Comparison of ENCODE assay signal across 9 cellular contexts in genomic region chr5:69367697-69368279, GRCh38. TPM values are rescaled to one million over a fixed set of nuclear protein-coding genes. Genes with fewer than 3 reads are reported as not detected.
DNase-seq lines count a peak whose midpoint lies in the region; ATAC-seq, FAIRE-seq and TF ChIP-seq lines count a peak whose summit lies in the region.
"Had no signal": no experiment of that assay in that cellular context is flagged by ENCODE, and none has a peak within 500 bp of the region (broad histone marks: within the 10 kb centered on the region; RNA-seq: fewer than 3 reads in every experiment).

No MANE protein-coding gene starts in this region.

- TF ChIP-seq RAD21 in HCT116 (IDR thresholded peaks at IDR 0.05; ENCODE audit: low read depth) (no peak), HepG2 (CRISPR knock-in tag; IDR thresholded peaks at IDR 0.05) (no peak)

- RAD21 ChIA-PET in HCT116 (lab: Charles Lee; ENCODE audit: low non-redundant PET in 1 of 2, low total read pairs in 2 of 2, uncharacterized antibody in 2 of 2, unreplicated experiment in 2 of 2), result no interaction called here

- ATAC-seq in HCT116 (no peak), HepG2 (no peak), HG02938 (IDR thresholded peaks at IDR 0.05; ENCODE audit: unreplicated experiment) (no peak)
- no peak for ATAC-seq in activated naive CD4-positive, alpha-beta T cell treated with anti-CD3 and anti-CD28 coated beads, Interleukin-2, amount 50 U/mL, for 72 hours

- 68% methylated on average over 11 of the region's 11 CpGs for WGBS in HepG2 (ENCODE audit: low lambda C conversion rate)

- TF ChIP-seq CTCF in AG04449 (IDR thresholded peaks at IDR 0.05; ENCODE audit: insufficient read depth, low read length, missing control alignments), result no peak
- TF ChIP-seq CTCF in HCT116 (IDR thresholded peaks at IDR 0.05 in 2 of 3, conservative IDR thresholded peaks at IDR 0.05 in 1 of 3; ENCODE audit: borderline replicate concordance in 1 of 3, insufficient read depth in 1 of 3, low read depth in 2 of 3, low read length in 2 of 3), result no peak
- TF ChIP-seq CTCF in HepG2 (CRISPR knock-in tag; IDR thresholded peaks at IDR 0.05), result no peak
- no peak for TF ChIP-seq CTCF in vagina (IDR thresholded peaks at IDR 0.05)

- H3K79me2 ChIP-seq in HCT116 (ENCODE audit: insufficient read depth, low read length) (peaks cover 88% of the 10 kb centered on the region), HepG2 (ENCODE audit: insufficient read depth, low read length) (peaks cover 86% of the 10 kb centered on the region)

- H3K4me3 ChIP-seq in AG04449 (ENCODE audit: low read depth, low read length) (peak overlapping the region; percentile 90), HCT116 (replicated peaks in 1 of 2; ENCODE audit: low read depth in 1 of 2, low read length in 2 of 2) (peak overlapping the region; percentile 79 to 90), HepG2 (replicated peaks in 1 of 3; ENCODE audit: insufficient read depth in 1 of 3, low read depth in 2 of 3, low read length in 3 of 3) (peak overlapping the region; percentile 88 to 99 (median 93)), vagina (peak overlapping the region in 1 of 2 donors; percentile 73)

- POLR2A ChIA-PET in AG04449 (lab: Yijun Ruan, JAX), result no interaction called here
- POLR2A ChIA-PET in HCT116 (lab: Charles Lee), result no interaction called here
- POLR2A ChIA-PET in HepG2 (lab: Yijun Ruan, JAX), result no interaction called here

- H4K20me1 ChIP-seq in HCT116 (ENCODE audit: insufficient read depth) (peaks cover 14% of the 10 kb centered on the region; the same call in 1 of the 2 replicates), HepG2 (ENCODE audit: insufficient read depth, low read length) (peaks cover 12% of the 10 kb centered on the region)

- H3K9me3 Mint-ChIP-seq in activated naive CD4-positive, alpha-beta T cell treated with anti-CD3 and anti-CD28 coated beads, Interleukin-2, amount 50 U/mL, for 72 hours, result no peaks in the 10 kb centered on the region

- H3K9me3 ChIP-seq in HCT116 (ENCODE audit: control insufficient read depth in 1 of 2, insufficient read depth in 1 of 2, low read depth in 1 of 2, low read length in 2 of 2) (no peaks in the 10 kb centered on the region), HepG2 (ENCODE audit: low read length) (no peaks in the 10 kb centered on the region), vagina (no peaks in the 10 kb centered on the region)

- H3K9me2 ChIP-seq in HCT116 (ENCODE audit: insufficient read depth), result no peaks in the 10 kb centered on the region

- H3K27ac ChIP-seq in HCT116 (ENCODE audit: low read depth, low read length) (no peak overlapping the region; the same call in 1 of the 2 replicates), HepG2 (ENCODE audit: extremely low read length, insufficient read depth, low read length) (peak overlapping the region; percentile 100), vagina (no peak overlapping the region)

- TF ChIP-seq EP300 in HepG2 (IDR thresholded peaks at IDR 0.05; ENCODE audit: low read depth in 2 of 2, low read length in 2 of 2) (no peak), HepG2 (CRISPR knock-in tag; IDR thresholded peaks at IDR 0.05; ENCODE audit: borderline replicate concordance) (no peak)

- BruUV-seq in HCT116 (replicated peaks; lab: Mats Ljungman, UMichigan), result no TSS peak
- BruUV-seq in HepG2 (replicated peaks; lab: Mats Ljungman, UMichigan), result no TSS peak

- no peak for DNase-seq in AG04449 (ENCODE audit: low read depth, low spot score)
- DNase-seq in HCT116 (ENCODE audit: low read depth, low spot score), result no peak
- no peak for DNase-seq in activated naive CD4-positive, alpha-beta T cell treated with anti-CD3 and anti-CD28 coated beads, Interleukin-2, amount 50 U/mL, for 72 hours (ENCODE audit: low spot score in 2 of 2)
- no peak for DNase-seq in HepG2 (ENCODE audit: low spot score)
- no peak for DNase-seq in globus pallidus (ENCODE audit: low spot score)
- DNase-seq in NCI-H1092 (lab: John Stamatoyannopoulos, UW), result no peak
- no peak for DNase-seq in vagina (ENCODE audit: extremely low spot score in 2 of 2)

- intact Hi-C loops in HCT116 (cut with micrococcal nuclease), result no loop called here
- intact Hi-C loops in HepG2 (cut with micrococcal nuclease; ENCODE audit: unreplicated experiment), result loop anchor here (1.0 kb wide), 1 partner anchor 274 kb away; no protein-coding TSS in a partner anchor
- intact Hi-C loops in vagina (cut with DNase I), result no loop called here

- peak overlapping the region; percentile 78 for H3K4me2 ChIP-seq in HCT116 (ENCODE audit: low read length)
- H3K4me2 ChIP-seq in HepG2 (ENCODE audit: low read depth, low read length), result peak overlapping the region; percentile 81

- H3K36me3 ChIP-seq in HCT116 (ENCODE audit: control insufficient read depth in 1 of 2, insufficient read depth in 2 of 2, low read length in 2 of 2), result peaks cover 9 to 28% of the 10 kb centered on the region in 2 experiments; a peak in 2 of 4 replicates
- H3K36me3 ChIP-seq in HepG2 (replicated peaks in 1 of 2; ENCODE audit: control insufficient read depth in 1 of 2, insufficient read depth in 2 of 2, low read length in 2 of 2), result peaks cover 3 to 29% of the 10 kb centered on the region in 2 experiments; a peak in 3 of 5 replicates
- H3K36me3 ChIP-seq in vagina, result peaks cover 0 to 21% of the 10 kb centered on the region in 2 donors

- H3K9ac ChIP-seq in HCT116 (ENCODE audit: low read length) (peak overlapping the region; percentile 80), HepG2 (ENCODE audit: insufficient read depth, low read depth, low read length) (peak overlapping the region; percentile 95)

- H2AFZ ChIP-seq in HCT116 (ENCODE audit: low read depth, low read length, poor library complexity, severe bottlenecking), result no peak overlapping the region
- H2AFZ ChIP-seq in HepG2 (ENCODE audit: low read length), result no peak overlapping the region

- in situ Hi-C loops in HepG2 (cut with HindIII; ENCODE audit: extremely low pct_ligation_motif_present, low pct_unique_long_range_greater_than_20kb), result no loop called here

- no peak for FAIRE-seq in HepG2 (lab: Jason Lieb, UNC)

- peaks cover 20 to 42% of the 10 kb centered on the region in 2 donors for H3K36me3 Mint-ChIP-seq in activated naive CD4-positive, alpha-beta T cell treated with anti-CD3 and anti-CD28 coated beads, Interleukin-2, amount 50 U/mL, for 72 hours

- CTCF ChIA-PET in AG04449 (lab: Yijun Ruan, JAX) (interaction anchor here (0.8 to 1.3 kb wide), 3 partner anchors 8 to 274 kb away, joined by 3 to 7 read pairs (median 3); partner anchors contain the start of gene SLC30A5), HCT116 (lab: Charles Lee) (no interaction called here), HepG2 (lab: Yijun Ruan, JAX; ENCODE audit: low intra/inter-chr PET ratio, low total read pairs) (no interaction called here)

- TF ChIP-seq POLR2A in HCT116 (IDR thresholded peaks at IDR 0.05; ENCODE audit: borderline replicate concordance, extremely low read depth, insufficient read depth, insufficient read length) (no peak), HepG2 (IDR thresholded peaks at IDR 0.05; ENCODE audit: insufficient read depth in 1 of 2, low read depth in 2 of 2, low read length in 2 of 2) (no peak), vagina (IDR thresholded peaks at IDR 0.05) (no peak)

- H3K27me3 ChIP-seq in HCT116 (ENCODE audit: insufficient read depth, low read length) (no peaks in the 10 kb centered on the region), HepG2 (ENCODE audit: control insufficient read depth in 1 of 2, insufficient read depth in 2 of 2, low read length in 2 of 2) (no peaks in the 10 kb centered on the region; a peak in 1 of 5 replicates), vagina (no peaks in the 10 kb centered on the region)

- peaks cover 8 to 18% of the 10 kb centered on the region in 2 experiments; a peak in 3 of 4 replicates for H3K4me1 ChIP-seq in HCT116 (ENCODE audit: control insufficient read depth in 1 of 2, insufficient read depth in 2 of 2, low read length in 2 of 2)
- H3K4me1 ChIP-seq in HepG2 (ENCODE audit: insufficient read depth, low read length), result peaks cover 41% of the 10 kb centered on the region
- H3K4me1 ChIP-seq in vagina, result peaks cover 28% of the 10 kb centered on the region

- peak overlapping the region; percentile 97 to 99 for H3K27ac Mint-ChIP-seq in activated naive CD4-positive, alpha-beta T cell treated with anti-CD3 and anti-CD28 coated beads, Interleukin-2, amount 50 U/mL, for 72 hours

RNA-seq across cellular contexts. Expression of gene AK6, which starts 1.5 kb away (rescaled TPM):
- total RNA-seq in HCT116 (2021; ENCODE audit: unreplicated experiment) (33.4 TPM), HepG2 (2016; rRNA removed; fragmentation: Illumina TruSeq; extraction: Trizol) (77.2 and 123 TPM in 2 replicates), vagina (17.4 TPM)
- 17.1 and 25.3 TPM in 2 replicates for polyA plus RNA-seq in HCT116 (2012)
- total RNA-seq in activated naive CD4-positive, alpha-beta T cell treated with anti-CD3 and anti-CD28 coated beads, Interleukin-2, amount 50 U/mL, for 72 hours, result 10 to 100 TPM; 61.3 to 86.2 TPM
- 19.9 and 26.6 TPM in 2 replicates for total RNA-seq in HepG2 (2016; cell fraction: cytosol; rRNA removed; fragmentation: Illumina TruSeq; extraction: Trizol; ENCODE audit: low read depth)
- 86.9 and 113 TPM in 2 replicates for total RNA-seq in HepG2 (2016; cell fraction: insoluble cytoplasmic fraction; rRNA removed; fragmentation: Illumina TruSeq; extraction: Trizol)
- 29.6 and 39.6 TPM in 2 replicates for total RNA-seq in HepG2 (2016; cell fraction: membrane; rRNA removed; fragmentation: Illumina TruSeq; extraction: Trizol)
- total RNA-seq in HepG2 (2016; cell fraction: nucleus; rRNA removed; fragmentation: Illumina TruSeq; extraction: Trizol), result 30.1 and 40.3 TPM in 2 replicates
- polyA plus RNA-seq in HepG2 (2011; rRNA removed), result 23.9 and 31.1 TPM in 2 replicates
- 7.2 and 13.4 TPM in 2 replicates for polyA plus RNA-seq in HepG2 (2011; cell fraction: cytosol; rRNA removed)
- polyA plus RNA-seq in HepG2 (2011; cell fraction: nucleus; rRNA removed), result 5.2 and 7.5 TPM in 2 replicates
- 58.7 and 68.0 TPM in 2 replicates for polyA plus RNA-seq in HepG2 (2012)
- polyA plus RNA-seq in HepG2 (2016; cell fraction: cytosol; fragmentation: Illumina TruSeq; extraction: Trizol; ENCODE audit: low read depth), result 27.2 and 28.8 TPM in 2 replicates
- 115 and 135 TPM in 2 replicates for polyA plus RNA-seq in HepG2 (2016; cell fraction: insoluble cytoplasmic fraction; fragmentation: Illumina TruSeq; extraction: Trizol; ENCODE audit: low read depth)
- 30.4 and 34.6 TPM in 2 replicates for polyA plus RNA-seq in HepG2 (2016; cell fraction: membrane; fragmentation: Illumina TruSeq; extraction: Trizol; ENCODE audit: low read depth)
- 58.3 and 67.4 TPM in 2 replicates for polyA plus RNA-seq in HepG2 (2016; cell fraction: nucleus; fragmentation: Illumina TruSeq; extraction: Trizol; ENCODE audit: insufficient read depth, low read depth)
- polyA minus RNA-seq in HepG2 (2011; rRNA and poly(A)+ RNA removed; ENCODE audit: low replicate concordance), result 1.1 and 3.2 TPM in 2 replicates
- polyA minus RNA-seq in HepG2 (2011; cell fraction: cytosol; rRNA and poly(A)+ RNA removed), result 8.1 and 9.9 TPM in 2 replicates
- polyA minus RNA-seq in HepG2 (2011; cell fraction: nucleus; rRNA and poly(A)+ RNA removed), result 8.4 and 11.6 TPM in 2 replicates

RNA-seq across cellular contexts. Expression of gene TAF9, which starts 1.5 kb away (rescaled TPM):
- total RNA-seq in HCT116 (2021; ENCODE audit: unreplicated experiment), result 92.0 TPM
- polyA plus RNA-seq in HCT116 (2012), result 83.9 and 109 TPM in 2 replicates
- total RNA-seq in activated naive CD4-positive, alpha-beta T cell treated with anti-CD3 and anti-CD28 coated beads, Interleukin-2, amount 50 U/mL, for 72 hours, result 10 to 100 TPM; 74.3 to 80.1 TPM
- total RNA-seq in HepG2 (2016; rRNA removed; fragmentation: Illumina TruSeq; extraction: Trizol), result 113 and 158 TPM in 2 replicates
- 89.1 and 123 TPM in 2 replicates for total RNA-seq in HepG2 (2016; cell fraction: cytosol; rRNA removed; fragmentation: Illumina TruSeq; extraction: Trizol; ENCODE audit: low read depth)
- 117 and 158 TPM in 2 replicates for total RNA-seq in HepG2 (2016; cell fraction: insoluble cytoplasmic fraction; rRNA removed; fragmentation: Illumina TruSeq; extraction: Trizol)
- total RNA-seq in HepG2 (2016; cell fraction: membrane; rRNA removed; fragmentation: Illumina TruSeq; extraction: Trizol), result 138 and 162 TPM in 2 replicates
- total RNA-seq in HepG2 (2016; cell fraction: nucleus; rRNA removed; fragmentation: Illumina TruSeq; extraction: Trizol), result 53.5 and 61.0 TPM in 2 replicates
- 163 and 218 TPM in 2 replicates for polyA plus RNA-seq in HepG2 (2011; rRNA removed)
- polyA plus RNA-seq in HepG2 (2011; cell fraction: cytosol; rRNA removed), result 120 and 161 TPM in 2 replicates
- polyA plus RNA-seq in HepG2 (2011; cell fraction: nucleus; rRNA removed), result 61.6 and 88.4 TPM in 2 replicates
- 126 and 134 TPM in 2 replicates for polyA plus RNA-seq in HepG2 (2012)
- polyA plus RNA-seq in HepG2 (2016; cell fraction: cytosol; fragmentation: Illumina TruSeq; extraction: Trizol; ENCODE audit: low read depth), result 140 and 201 TPM in 2 replicates
- 215 and 221 TPM in 2 replicates for polyA plus RNA-seq in HepG2 (2016; cell fraction: insoluble cytoplasmic fraction; fragmentation: Illumina TruSeq; extraction: Trizol; ENCODE audit: low read depth)
- polyA plus RNA-seq in HepG2 (2016; cell fraction: membrane; fragmentation: Illumina TruSeq; extraction: Trizol; ENCODE audit: low read depth), result 169 and 209 TPM in 2 replicates
- polyA plus RNA-seq in HepG2 (2016; cell fraction: nucleus; fragmentation: Illumina TruSeq; extraction: Trizol; ENCODE audit: insufficient read depth, low read depth), result 106 and 107 TPM in 2 replicates
- 35.6 and 91.9 TPM in 2 replicates for polyA minus RNA-seq in HepG2 (2011; rRNA and poly(A)+ RNA removed; ENCODE audit: low replicate concordance)
- 50.7 and 61.5 TPM in 2 replicates for polyA minus RNA-seq in HepG2 (2011; cell fraction: cytosol; rRNA and poly(A)+ RNA removed)
- 67.7 and 76.2 TPM in 2 replicates for polyA minus RNA-seq in HepG2 (2011; cell fraction: nucleus; rRNA and poly(A)+ RNA removed)
- total RNA-seq in vagina, result 35.8 TPM

RNA-seq across cellular contexts. Expression of gene RAD17, which starts 1.8 kb away (rescaled TPM):
- total RNA-seq in HCT116 (2021; ENCODE audit: unreplicated experiment), result 29.0 TPM
- 13.6 and 18.2 TPM in 2 replicates for polyA plus RNA-seq in HCT116 (2012)
- 10 to 100 TPM; 25.7 to 29.7 TPM for total RNA-seq in activated naive CD4-positive, alpha-beta T cell treated with anti-CD3 and anti-CD28 coated beads, Interleukin-2, amount 50 U/mL, for 72 hours
- total RNA-seq in HepG2 (2016; rRNA removed; fragmentation: Illumina TruSeq; extraction: Trizol), result 25.9 and 29.8 TPM in 2 replicates
- 9.4 and 11.1 TPM in 2 replicates for total RNA-seq in HepG2 (2016; cell fraction: cytosol; rRNA removed; fragmentation: Illumina TruSeq; extraction: Trizol; ENCODE audit: low read depth)
- 25.6 and 26.4 TPM in 2 replicates for total RNA-seq in HepG2 (2016; cell fraction: insoluble cytoplasmic fraction; rRNA removed; fragmentation: Illumina TruSeq; extraction: Trizol)
- 23.9 and 26.0 TPM in 2 replicates for total RNA-seq in HepG2 (2016; cell fraction: membrane; rRNA removed; fragmentation: Illumina TruSeq; extraction: Trizol)
- total RNA-seq in HepG2 (2016; cell fraction: nucleus; rRNA removed; fragmentation: Illumina TruSeq; extraction: Trizol), result 27.9 and 35.1 TPM in 2 replicates
- polyA plus RNA-seq in HepG2 (2011; rRNA removed), result 23.7 and 24.0 TPM in 2 replicates
- polyA plus RNA-seq in HepG2 (2011; cell fraction: cytosol; rRNA removed), result 8.5 and 9.4 TPM in 2 replicates
- 22.9 and 25.3 TPM in 2 replicates for polyA plus RNA-seq in HepG2 (2011; cell fraction: nucleus; rRNA removed)
- polyA plus RNA-seq in HepG2 (2012), result 15.5 and 20.1 TPM in 2 replicates
- polyA plus RNA-seq in HepG2 (2016; cell fraction: cytosol; fragmentation: Illumina TruSeq; extraction: Trizol; ENCODE audit: low read depth), result 4.9 and 6.9 TPM in 2 replicates
- polyA plus RNA-seq in HepG2 (2016; cell fraction: insoluble cytoplasmic fraction; fragmentation: Illumina TruSeq; extraction: Trizol; ENCODE audit: low read depth), result 25.8 and 28.2 TPM in 2 replicates
- polyA plus RNA-seq in HepG2 (2016; cell fraction: membrane; fragmentation: Illumina TruSeq; extraction: Trizol; ENCODE audit: low read depth), result 14.6 and 15.5 TPM in 2 replicates
- polyA plus RNA-seq in HepG2 (2016; cell fraction: nucleus; fragmentation: Illumina TruSeq; extraction: Trizol; ENCODE audit: insufficient read depth, low read depth), result 41.9 and 44.3 TPM in 2 replicates
- polyA minus RNA-seq in HepG2 (2011; rRNA and poly(A)+ RNA removed; ENCODE audit: low replicate concordance), result 34.2 and 35.8 TPM in 2 replicates
- polyA minus RNA-seq in HepG2 (2011; cell fraction: cytosol; rRNA and poly(A)+ RNA removed), result 9.0 and 12.0 TPM in 2 replicates
- polyA minus RNA-seq in HepG2 (2011; cell fraction: nucleus; rRNA and poly(A)+ RNA removed), result 56.1 and 59.7 TPM in 2 replicates
- 17.2 TPM for total RNA-seq in vagina

RNA-seq across cellular contexts. Expression of gene CCDC125, which starts 35.2 kb away (rescaled TPM):
- total RNA-seq in HCT116 (2021; ENCODE audit: unreplicated experiment) (15.9 TPM), HepG2 (2016; rRNA removed; fragmentation: Illumina TruSeq; extraction: Trizol) (7.5 and 12.4 TPM in 2 replicates), vagina (2.9 TPM)
- polyA plus RNA-seq in HCT116 (2012), result 4.1 and 6.1 TPM in 2 replicates
- 10 to 100 TPM; 13.3 to 16.0 TPM for total RNA-seq in activated naive CD4-positive, alpha-beta T cell treated with anti-CD3 and anti-CD28 coated beads, Interleukin-2, amount 50 U/mL, for 72 hours
- 6.2 and 6.8 TPM in 2 replicates for total RNA-seq in HepG2 (2016; cell fraction: cytosol; rRNA removed; fragmentation: Illumina TruSeq; extraction: Trizol; ENCODE audit: low read depth)
- total RNA-seq in HepG2 (2016; cell fraction: insoluble cytoplasmic fraction; rRNA removed; fragmentation: Illumina TruSeq; extraction: Trizol), result 8.2 and 10.5 TPM in 2 replicates
- 5.3 and 5.8 TPM in 2 replicates for total RNA-seq in HepG2 (2016; cell fraction: membrane; rRNA removed; fragmentation: Illumina TruSeq; extraction: Trizol)
- 5.4 and 7.7 TPM in 2 replicates for total RNA-seq in HepG2 (2016; cell fraction: nucleus; rRNA removed; fragmentation: Illumina TruSeq; extraction: Trizol)
- polyA plus RNA-seq in HepG2 (2011; rRNA removed), result 3.6 and 5.3 TPM in 2 replicates
- 1.7 and 2.2 TPM in 2 replicates for polyA plus RNA-seq in HepG2 (2011; cell fraction: cytosol; rRNA removed)
- polyA plus RNA-seq in HepG2 (2011; cell fraction: nucleus; rRNA removed), result 4.8 and 5.1 TPM in 2 replicates
- 4.0 and 7.1 TPM in 2 replicates for polyA plus RNA-seq in HepG2 (2012)
- polyA plus RNA-seq in HepG2 (2016; cell fraction: cytosol; fragmentation: Illumina TruSeq; extraction: Trizol; ENCODE audit: low read depth), result 0.85 and 1.3 TPM in 2 replicates
- polyA plus RNA-seq in HepG2 (2016; cell fraction: insoluble cytoplasmic fraction; fragmentation: Illumina TruSeq; extraction: Trizol; ENCODE audit: low read depth), result 8.6 and 9.1 TPM in 2 replicates
- 2.4 and 2.7 TPM in 2 replicates for polyA plus RNA-seq in HepG2 (2016; cell fraction: membrane; fragmentation: Illumina TruSeq; extraction: Trizol; ENCODE audit: low read depth)
- polyA plus RNA-seq in HepG2 (2016; cell fraction: nucleus; fragmentation: Illumina TruSeq; extraction: Trizol; ENCODE audit: insufficient read depth, low read depth), result 9.9 and 11.3 TPM in 2 replicates
- 1.7 and 4.1 TPM in 2 replicates for polyA minus RNA-seq in HepG2 (2011; rRNA and poly(A)+ RNA removed; ENCODE audit: low replicate concordance)
- 4.3 and 5.8 TPM in 2 replicates for polyA minus RNA-seq in HepG2 (2011; cell fraction: cytosol; rRNA and poly(A)+ RNA removed)
- polyA minus RNA-seq in HepG2 (2011; cell fraction: nucleus; rRNA and poly(A)+ RNA removed), result 8.6 and 14.5 TPM in 2 replicates

RNA-seq across cellular contexts. Expression of gene MARVELD2, which starts 47.1 kb away (rescaled TPM):
- total RNA-seq in HCT116 (2021; ENCODE audit: unreplicated experiment) (21.6 TPM), HepG2 (2016; rRNA removed; fragmentation: Illumina TruSeq; extraction: Trizol) (13.0 and 15.4 TPM in 2 replicates), vagina (6.4 TPM)
- polyA plus RNA-seq in HCT116 (2012), result 8.1 and 9.5 TPM in 2 replicates
- under 1 TPM; 0.23 to 0.39 TPM for total RNA-seq in activated naive CD4-positive, alpha-beta T cell treated with anti-CD3 and anti-CD28 coated beads, Interleukin-2, amount 50 U/mL, for 72 hours
- total RNA-seq in HepG2 (2016; cell fraction: cytosol; rRNA removed; fragmentation: Illumina TruSeq; extraction: Trizol; ENCODE audit: low read depth), result 7.1 and 7.3 TPM in 2 replicates
- total RNA-seq in HepG2 (2016; cell fraction: insoluble cytoplasmic fraction; rRNA removed; fragmentation: Illumina TruSeq; extraction: Trizol), result 12.0 and 14.4 TPM in 2 replicates
- total RNA-seq in HepG2 (2016; cell fraction: membrane; rRNA removed; fragmentation: Illumina TruSeq; extraction: Trizol), result 8.1 and 9.4 TPM in 2 replicates
- total RNA-seq in HepG2 (2016; cell fraction: nucleus; rRNA removed; fragmentation: Illumina TruSeq; extraction: Trizol), result 14.4 and 14.8 TPM in 2 replicates
- 10.7 and 11.1 TPM in 2 replicates for polyA plus RNA-seq in HepG2 (2011; rRNA removed)
- 8.3 and 11.7 TPM in 2 replicates for polyA plus RNA-seq in HepG2 (2011; cell fraction: cytosol; rRNA removed)
- 3.0 and 4.0 TPM in 2 replicates for polyA plus RNA-seq in HepG2 (2011; cell fraction: nucleus; rRNA removed)
- 6.6 and 7.6 TPM in 2 replicates for polyA plus RNA-seq in HepG2 (2012)
- polyA plus RNA-seq in HepG2 (2016; cell fraction: cytosol; fragmentation: Illumina TruSeq; extraction: Trizol; ENCODE audit: low read depth), result 1.1 TPM in 2 replicates
- polyA plus RNA-seq in HepG2 (2016; cell fraction: insoluble cytoplasmic fraction; fragmentation: Illumina TruSeq; extraction: Trizol; ENCODE audit: low read depth), result 7.6 and 8.3 TPM in 2 replicates
- 2.7 and 3.0 TPM in 2 replicates for polyA plus RNA-seq in HepG2 (2016; cell fraction: membrane; fragmentation: Illumina TruSeq; extraction: Trizol; ENCODE audit: low read depth)
- 11.7 and 12.6 TPM in 2 replicates for polyA plus RNA-seq in HepG2 (2016; cell fraction: nucleus; fragmentation: Illumina TruSeq; extraction: Trizol; ENCODE audit: insufficient read depth, low read depth)
- 20.4 and 23.3 TPM in 2 replicates for polyA minus RNA-seq in HepG2 (2011; rRNA and poly(A)+ RNA removed; ENCODE audit: low replicate concordance)
- 15.7 and 20.1 TPM in 2 replicates for polyA minus RNA-seq in HepG2 (2011; cell fraction: cytosol; rRNA and poly(A)+ RNA removed)
- 12.5 and 18.4 TPM in 2 replicates for polyA minus RNA-seq in HepG2 (2011; cell fraction: nucleus; rRNA and poly(A)+ RNA removed)
- total RNA-seq: LHCN-M2 had no signal
